7 cellular contexts compared by ENCODE assay signal in genomic region chr18:57434177-57434535, GRCh38. TPM values are rescaled to one million over a fixed set of nuclear protein-coding genes. Genes with fewer than 3 reads are reported as not detected.
A peak's percentile ranks its signal among the peaks of the same experiment; 100 is the strongest.
DNase-seq lines count a peak whose midpoint lies in the region; ATAC-seq and TF ChIP-seq lines count a peak whose summit lies in the region.

No MANE protein-coding gene starts in this region.

- H3K27me3 Mint-ChIP-seq in Caco-2 (ENCODE audit: insufficient read depth, unreplicated experiment) = peaks cover 11% of the 10 kb centered on the region

- peak overlapping the region; percentile 99 for H2AFZ ChIP-seq in KMS-11 (ENCODE audit: low read depth)
- H2AFZ ChIP-seq in neuron (ENCODE audit: low read depth, low read length) = peak overlapping the region; percentile 91

- no peaks in the 10 kb centered on the region for H3K36me3 ChIP-seq in Caco-2 (ENCODE audit: control insufficient read depth, insufficient read depth, low read length)
- peaks cover under 1% of the 10 kb centered on the region; the same call in 1 of the 2 replicates for H3K36me3 ChIP-seq in KMS-11 (ENCODE audit: insufficient read depth)
- no peaks in the 10 kb centered on the region for H3K36me3 ChIP-seq in neuron (ENCODE audit: insufficient read depth, low read length)

- H3K27me3 ChIP-seq in Caco-2 (replicated peaks; ENCODE audit: control insufficient read depth, insufficient read depth, low read length) = no peaks in the 10 kb centered on the region
- H3K27me3 ChIP-seq in KMS-11 (ENCODE audit: insufficient read depth, low read depth) = no peaks in the 10 kb centered on the region; the same call in 1 of the 2 replicates
- H3K27me3 ChIP-seq in neuron (ENCODE audit: insufficient read depth, low read length) = peaks cover 65% of the 10 kb centered on the region

- H3K9me3 ChIP-seq in Caco-2 = no peaks in the 10 kb centered on the region
- H3K9me3 ChIP-seq in neuron (ENCODE audit: low read length) = no peaks in the 10 kb centered on the region

- TF ChIP-seq CTCF in Caco-2 (IDR thresholded peaks at IDR 0.05; ENCODE audit: insufficient read depth in 1 of 2, low read depth in 1 of 2, low read length in 1 of 2, severe bottlenecking in 1 of 2, unreplicated experiment in 1 of 2) (no peak), KMS-11 (conservative IDR thresholded peaks at IDR 0.05; ENCODE audit: low read depth, low read length) (no peak), coronary artery (IDR thresholded peaks at IDR 0.05) (no peak)

- no TSS peak for BruUV-seq in Caco-2 (replicated peaks; lab: Mats Ljungman, UMichigan)

- H3K4me3 ChIP-seq in Caco-2 (ENCODE audit: low read depth, low read length) (peak overlapping the region; percentile 60), KMS-11 (IDR thresholded peaks at IDR 0.05; ENCODE audit: insufficient read depth, low read depth, low read length) (peak overlapping the region; percentile 59), coronary artery (peak overlapping the region; percentile 75), neuron (ENCODE audit: low read length) (peak overlapping the region; percentile 75)

- H3K36me3 Mint-ChIP-seq in Caco-2 (ENCODE audit: insufficient read depth, unreplicated experiment) = peaks cover 5% of the 10 kb centered on the region

- DNase-seq in Caco-2 (no peak), coronary artery (ENCODE audit: low spot score) (no peak), NCI-H345 treated with DMSO at 0.1 percent for 48 hours (lab: John Stamatoyannopoulos, UW; ENCODE audit: unreplicated experiment) (no peak)

- no peaks in the 10 kb centered on the region for H3K4me1 Mint-ChIP-seq in Caco-2 (ENCODE audit: low read depth, unreplicated experiment)

- peak overlapping the region; percentile 100; the same call in 1 of the 2 replicates for H3K4me2 ChIP-seq in KMS-11

- H4K20me1 ChIP-seq in KMS-11 (ENCODE audit: insufficient read depth) = no peaks in the 10 kb centered on the region; the same call in 1 of the 2 replicates

- peaks cover 28% of the 10 kb centered on the region for H3K79me2 ChIP-seq in KMS-11 (ENCODE audit: insufficient read depth, low read depth)

- H3K4me1 ChIP-seq in Caco-2 (no peaks in the 10 kb centered on the region), KMS-11 (ENCODE audit: low read depth, poor library complexity, severe bottlenecking) (peaks cover 34% of the 10 kb centered on the region), neuron (ENCODE audit: insufficient read depth, low read length) (peaks cover 57% of the 10 kb centered on the region)

- H3K27ac ChIP-seq in KMS-11 = no peak overlapping the region
- H3K27ac ChIP-seq in coronary artery = no peak overlapping the region

- H3K4me3 Mint-ChIP-seq in Caco-2 (ENCODE audit: unreplicated experiment) = peak overlapping the region; percentile 76

- intact Hi-C loops in Caco-2 (cut with micrococcal nuclease; ENCODE audit: unreplicated experiment) = no loop called here

- CTCF ChIA-PET in Caco-2 (lab: Charles Lee) = interaction anchor here (0.9 to 1.2 kb wide), 2 partner anchors 237 to 565 kb away, joined by 3 read pairs; no protein-coding TSS in a partner anchor

- H3K9me3 Mint-ChIP-seq in Caco-2 (ENCODE audit: unreplicated experiment) = no peaks in the 10 kb centered on the region

- no peak overlapping the region for H3K9ac ChIP-seq in KMS-11

- POLR2A ChIA-PET in Caco-2 (lab: Charles Lee) = no interaction called here

- H3K27ac Mint-ChIP-seq in Caco-2 (ENCODE audit: unreplicated experiment) = no peak overlapping the region

- ATAC-seq in HG02885 (IDR thresholded peaks at IDR 0.05; ENCODE audit: poor library complexity, unreplicated experiment) (no peak), HG03095 (IDR thresholded peaks at IDR 0.05; ENCODE audit: unreplicated experiment) (no peak)

RNA-seq across cellular contexts. Expression of gene ONECUT2, which starts 1.0 kb away (rescaled TPM):
- total RNA-seq in Caco-2 (2022) = 0.28 and 0.86 TPM in 2 replicates
